In genomic region chr19:52710538-52710937, GRCh38 we compare ENCODE assay signal across 32 cellular contexts.
"Had no signal": no experiment of that assay in that cellular context is flagged by ENCODE, and none has a peak within 500 bp of the region (broad histone marks: within the 10 kb centered on the region; RNA-seq: fewer than 3 reads in every experiment).

No MANE protein-coding gene starts in this region.

- ATAC-seq: activated naive CD4-positive, alpha-beta T cell treated with anti-CD3 and anti-CD28 coated beads, Interleukin-2, amount 50 U/mL, for 72 hours; activated naive CD8-positive, alpha-beta T cell treated with anti-CD3 and anti-CD28 coated beads, Interleukin-2, amount 50 U/mL, for 24 hours; activated T-cell treated with anti-CD3 and anti-CD28 coated beads, Interleukin-2, amount 50 U/mL, for 4 hours; activated T-cell treated with anti-CD3 and anti-CD28 coated beads, Interleukin-2, amount 50 U/mL, for 72 hours; activated T-helper 17 cell treated with anti-CD3 and anti-CD28 coated beads, Interleukin-2, amount 50 U/mL, for 72 hours; body of pancreas had no signal

- H3K27ac ChIP-seq: adrenal gland, ascending aorta, body of pancreas, brain microvascular endothelial cell, breast epithelium, cardiac muscle cell had no signal

- H3K4me1 ChIP-seq: adrenal gland, ascending aorta, body of pancreas, breast epithelium had no signal

- H3K9me3 ChIP-seq: body of pancreas had no signal

- H3K36me3 ChIP-seq: breast epithelium had no signal

- H3K27me3 ChIP-seq: adrenal gland, ascending aorta, body of pancreas, brain microvascular endothelial cell, breast epithelium, cardiac muscle cell had no signal

- DNase-seq: activated effector memory CD4-positive, alpha-beta T cell treated with anti-CD3 and anti-CD28 coated beads, Interleukin-2, amount 50 U/mL, for 16 hours; activated effector memory CD4-positive, alpha-beta T cell treated with Interleukin-2 at 50 U/mL for 16 hours; activated gamma-delta T cell; activated gamma-delta T cell treated with Interleukin-2 at 50 U/mL for 16 hours; activated naive CD4-positive, alpha-beta T cell; activated naive CD4-positive, alpha-beta T cell treated with anti-CD3 and anti-CD28 coated beads for 36 hours; activated naive CD4-positive, alpha-beta T cell treated with anti-CD3 and anti-CD28 coated beads, Interleukin-2, amount 10 ng/mL, durations not matched to agents 7 days and 5 days; activated naive CD4-positive, alpha-beta T cell treated with anti-CD3 and anti-CD28 coated beads, Interleukin-2, amount 50 U/mL, for 16 hours; activated naive CD4-positive, alpha-beta T cell treated with Interleukin-2 at 50 U/mL for 16 hours; activated naive CD8-positive, alpha-beta T cell treated with anti-CD3 and anti-CD28 coated beads for 36 hours; activated naive CD8-positive, alpha-beta T cell treated with anti-CD3 and anti-CD28 coated beads, Interleukin-2, amount 10 ng/mL, durations not matched to agents 7 days and 5 days; activated naive CD8-positive, alpha-beta T cell treated with anti-CD3 and anti-CD28 coated beads, Interleukin-2, amount 50 U/mL, for 24 hours; activated T-cell treated with anti-CD3 and anti-CD28 coated beads, Interleukin-2, amount 50 U/mL, for 1 hour; activated T-cell treated with anti-CD3 and anti-CD28 coated beads, Interleukin-2, amount 50 U/mL, for 24 hours; activated T-cell treated with anti-CD3 and anti-CD28 coated beads, Interleukin-2, amount 50 U/mL, for 4 hours; activated T-cell treated with anti-CD3 and anti-CD28 coated beads, Interleukin-2, amount 50 U/mL, for 48 hours; activated T-cell treated with anti-CD3 and anti-CD28 coated beads, Interleukin-2, amount 50 U/mL, for 72 hours; adrenal gland; amniotic stem cell; amygdala; anterior cingulate cortex; aorta; body of pancreas; brain microvascular endothelial cell; caudate nucleus; central memory CD4-positive, alpha-beta T cell; cerebellar nuclear complex had no signal

- H3K4me3 ChIP-seq: adrenal gland, ascending aorta, body of pancreas, breast epithelium, cardiac muscle cell had no signal
